1 cellular context compared by ENCODE assay signal in the genomic region with DNA sequence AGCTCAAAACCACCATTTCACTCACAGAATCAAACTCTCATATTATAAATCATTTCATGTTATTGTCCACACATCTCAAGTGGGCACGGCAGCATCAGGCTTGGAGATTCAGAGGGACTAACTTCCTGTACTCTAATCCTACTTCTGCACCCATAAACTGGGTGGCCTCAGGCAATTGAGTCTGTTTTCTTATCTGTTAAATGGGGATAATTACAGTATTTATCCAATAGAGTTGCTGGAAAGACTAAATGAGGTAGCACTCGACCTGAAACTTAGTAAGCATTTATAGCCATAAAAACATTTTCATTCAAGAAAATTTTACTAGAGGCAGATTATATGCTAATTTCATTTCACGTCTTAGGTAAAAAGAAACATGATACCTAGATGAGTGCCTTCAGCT.
TF ChIP-seq lines count a peak whose summit lies in the region.

No MANE protein-coding gene starts in this region.

TF ChIP-seq in HEK293, 187 proteins besides CTCF, POLR2A, EP300 and RAD21 (continued from another document and continues in another):
- TF ChIP-seq, protein P1, sequence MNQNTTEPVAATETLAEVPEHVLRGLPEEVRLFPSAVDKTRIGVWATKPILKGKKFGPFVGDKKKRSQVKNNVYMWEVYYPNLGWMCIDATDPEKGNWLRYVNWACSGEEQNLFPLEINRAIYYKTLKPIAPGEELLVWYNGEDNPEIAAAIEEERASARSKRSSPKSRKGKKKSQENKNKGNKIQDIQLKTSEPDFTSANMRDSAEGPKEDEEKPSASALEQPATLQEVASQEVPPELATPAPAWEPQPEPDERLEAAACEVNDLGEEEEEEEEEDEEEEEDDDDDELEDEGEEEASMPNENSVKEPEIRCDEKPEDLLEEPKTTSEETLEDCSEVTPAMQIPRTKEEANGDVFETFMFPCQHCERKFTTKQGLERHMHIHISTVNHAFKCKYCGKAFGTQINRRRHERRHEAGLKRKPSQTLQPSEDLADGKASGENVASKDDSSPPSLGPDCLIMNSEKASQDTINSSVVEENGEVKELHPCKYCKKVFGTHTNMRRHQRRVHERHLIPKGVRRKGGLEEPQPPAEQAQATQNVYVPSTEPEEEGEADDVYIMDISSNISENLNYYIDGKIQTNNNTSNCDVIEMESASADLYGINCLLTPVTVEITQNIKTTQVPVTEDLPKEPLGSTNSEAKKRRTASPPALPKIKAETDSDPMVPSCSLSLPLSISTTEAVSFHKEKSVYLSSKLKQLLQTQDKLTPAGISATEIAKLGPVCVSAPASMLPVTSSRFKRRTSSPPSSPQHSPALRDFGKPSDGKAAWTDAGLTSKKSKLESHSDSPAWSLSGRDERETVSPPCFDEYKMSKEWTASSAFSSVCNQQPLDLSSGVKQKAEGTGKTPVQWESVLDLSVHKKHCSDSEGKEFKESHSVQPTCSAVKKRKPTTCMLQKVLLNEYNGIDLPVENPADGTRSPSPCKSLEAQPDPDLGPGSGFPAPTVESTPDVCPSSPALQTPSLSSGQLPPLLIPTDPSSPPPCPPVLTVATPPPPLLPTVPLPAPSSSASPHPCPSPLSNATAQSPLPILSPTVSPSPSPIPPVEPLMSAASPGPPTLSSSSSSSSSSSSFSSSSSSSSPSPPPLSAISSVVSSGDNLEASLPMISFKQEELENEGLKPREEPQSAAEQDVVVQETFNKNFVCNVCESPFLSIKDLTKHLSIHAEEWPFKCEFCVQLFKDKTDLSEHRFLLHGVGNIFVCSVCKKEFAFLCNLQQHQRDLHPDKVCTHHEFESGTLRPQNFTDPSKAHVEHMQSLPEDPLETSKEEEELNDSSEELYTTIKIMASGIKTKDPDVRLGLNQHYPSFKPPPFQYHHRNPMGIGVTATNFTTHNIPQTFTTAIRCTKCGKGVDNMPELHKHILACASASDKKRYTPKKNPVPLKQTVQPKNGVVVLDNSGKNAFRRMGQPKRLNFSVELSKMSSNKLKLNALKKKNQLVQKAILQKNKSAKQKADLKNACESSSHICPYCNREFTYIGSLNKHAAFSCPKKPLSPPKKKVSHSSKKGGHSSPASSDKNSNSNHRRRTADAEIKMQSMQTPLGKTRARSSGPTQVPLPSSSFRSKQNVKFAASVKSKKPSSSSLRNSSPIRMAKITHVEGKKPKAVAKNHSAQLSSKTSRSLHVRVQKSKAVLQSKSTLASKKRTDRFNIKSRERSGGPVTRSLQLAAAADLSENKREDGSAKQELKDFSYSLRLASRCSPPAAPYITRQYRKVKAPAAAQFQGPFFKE (tag by site-specific recombination; IDR thresholded peaks at IDR 0.05; ENCODE audit: borderline replicate concordance), result no peak
- TF ChIP-seq, protein P2, sequence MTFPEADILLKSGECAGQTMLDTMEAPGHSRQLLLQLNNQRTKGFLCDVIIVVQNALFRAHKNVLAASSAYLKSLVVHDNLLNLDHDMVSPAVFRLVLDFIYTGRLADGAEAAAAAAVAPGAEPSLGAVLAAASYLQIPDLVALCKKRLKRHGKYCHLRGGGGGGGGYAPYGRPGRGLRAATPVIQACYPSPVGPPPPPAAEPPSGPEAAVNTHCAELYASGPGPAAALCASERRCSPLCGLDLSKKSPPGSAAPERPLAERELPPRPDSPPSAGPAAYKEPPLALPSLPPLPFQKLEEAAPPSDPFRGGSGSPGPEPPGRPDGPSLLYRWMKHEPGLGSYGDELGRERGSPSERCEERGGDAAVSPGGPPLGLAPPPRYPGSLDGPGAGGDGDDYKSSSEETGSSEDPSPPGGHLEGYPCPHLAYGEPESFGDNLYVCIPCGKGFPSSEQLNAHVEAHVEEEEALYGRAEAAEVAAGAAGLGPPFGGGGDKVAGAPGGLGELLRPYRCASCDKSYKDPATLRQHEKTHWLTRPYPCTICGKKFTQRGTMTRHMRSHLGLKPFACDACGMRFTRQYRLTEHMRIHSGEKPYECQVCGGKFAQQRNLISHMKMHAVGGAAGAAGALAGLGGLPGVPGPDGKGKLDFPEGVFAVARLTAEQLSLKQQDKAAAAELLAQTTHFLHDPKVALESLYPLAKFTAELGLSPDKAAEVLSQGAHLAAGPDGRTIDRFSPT (tag by site-specific recombination; IDR thresholded peaks at IDR 0.05), result peak; percentile 34; the same call in 1 of the 2 replicates
- TF ChIP-seq ZNF777 (tag by site-specific recombination; IDR thresholded peaks at IDR 0.05; ENCODE audit: borderline replicate concordance) (no peak), SP7 (tag by site-specific recombination; IDR thresholded peaks at IDR 0.05) (peak; percentile 84), PRDM6 (tag by site-specific recombination; IDR thresholded peaks at IDR 0.05) (peak; percentile 90), ZNF664 (tag by site-specific recombination; IDR thresholded peaks at IDR 0.05) (peak; percentile 64; the same call in 1 of the 2 replicates), ZNF133 (tag by site-specific recombination; IDR thresholded peaks at IDR 0.05) (no peak), HOXC10 (CRISPR knock-in tag; IDR thresholded peaks at IDR 0.05) (no peak), GFI1B (tag by site-specific recombination; IDR thresholded peaks at IDR 0.05) (no peak), ZNF221 (tag by site-specific recombination; IDR thresholded peaks at IDR 0.05; ENCODE audit: borderline replicate concordance) (no peak), ZNF311 (tag by site-specific recombination; IDR thresholded peaks at IDR 0.05; ENCODE audit: borderline replicate concordance) (no peak), TRIM28 (IDR thresholded peaks at IDR 0.05; ENCODE audit: borderline replicate concordance, low read length) (no peak), ZNF140 (tag by site-specific recombination; IDR thresholded peaks at IDR 0.05) (no peak), EGR2 (tag by site-specific recombination; IDR thresholded peaks at IDR 0.05; ENCODE audit: low read depth) (no peak), ZNF146 (tag by site-specific recombination; IDR thresholded peaks at IDR 0.05) (no peak), ZNF280D (tag by site-specific recombination; IDR thresholded peaks at IDR 0.05) (no peak), ZNF37A (tag by site-specific recombination; IDR thresholded peaks at IDR 0.05) (no peak), ZNF121 (tag by site-specific recombination; IDR thresholded peaks at IDR 0.05) (no peak), ZNF394 (tag by site-specific recombination; IDR thresholded peaks at IDR 0.05; ENCODE audit: borderline replicate concordance) (no peak), ZNF792 (tag by site-specific recombination; IDR thresholded peaks at IDR 0.05) (no peak), ZNF510 (tag by site-specific recombination; IDR thresholded peaks at IDR 0.05; ENCODE audit: insufficient replicate concordance) (no peak), GLIS2 (tag by site-specific recombination; IDR thresholded peaks at IDR 0.05) (no peak), ZNF560 (tag by site-specific recombination; IDR thresholded peaks at IDR 0.05; ENCODE audit: borderline replicate concordance) (no peak), TSHZ1 (tag by site-specific recombination; IDR thresholded peaks at IDR 0.05; ENCODE audit: borderline replicate concordance) (no peak), ZBTB8A (tag by site-specific recombination; IDR thresholded peaks at IDR 0.05) (peak; percentile 14; the same call in 1 of the 2 replicates), ZFP41 (tag by site-specific recombination; IDR thresholded peaks at IDR 0.05; ENCODE audit: borderline replicate concordance) (no peak), ZNF155 (tag by site-specific recombination; IDR thresholded peaks at IDR 0.05) (no peak), MZF1 (tag by site-specific recombination; IDR thresholded peaks at IDR 0.05; ENCODE audit: borderline replicate concordance) (peak; percentile 53; the same call in 1 of the 2 replicates), ZNF561 (tag by site-specific recombination; IDR thresholded peaks at IDR 0.05; ENCODE audit: borderline replicate concordance) (no peak)
- TF ChIP-seq, protein P3, sequence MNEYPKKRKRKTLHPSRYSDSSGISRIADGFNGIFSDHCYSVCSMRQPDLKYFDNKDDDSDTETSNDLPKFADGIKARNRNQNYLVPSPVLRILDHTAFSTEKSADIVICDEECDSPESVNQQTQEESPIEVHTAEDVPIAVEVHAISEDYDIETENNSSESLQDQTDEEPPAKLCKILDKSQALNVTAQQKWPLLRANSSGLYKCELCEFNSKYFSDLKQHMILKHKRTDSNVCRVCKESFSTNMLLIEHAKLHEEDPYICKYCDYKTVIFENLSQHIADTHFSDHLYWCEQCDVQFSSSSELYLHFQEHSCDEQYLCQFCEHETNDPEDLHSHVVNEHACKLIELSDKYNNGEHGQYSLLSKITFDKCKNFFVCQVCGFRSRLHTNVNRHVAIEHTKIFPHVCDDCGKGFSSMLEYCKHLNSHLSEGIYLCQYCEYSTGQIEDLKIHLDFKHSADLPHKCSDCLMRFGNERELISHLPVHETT (tag by site-specific recombination; IDR thresholded peaks at IDR 0.05), result no peak
- TF ChIP-seq, protein P4, sequence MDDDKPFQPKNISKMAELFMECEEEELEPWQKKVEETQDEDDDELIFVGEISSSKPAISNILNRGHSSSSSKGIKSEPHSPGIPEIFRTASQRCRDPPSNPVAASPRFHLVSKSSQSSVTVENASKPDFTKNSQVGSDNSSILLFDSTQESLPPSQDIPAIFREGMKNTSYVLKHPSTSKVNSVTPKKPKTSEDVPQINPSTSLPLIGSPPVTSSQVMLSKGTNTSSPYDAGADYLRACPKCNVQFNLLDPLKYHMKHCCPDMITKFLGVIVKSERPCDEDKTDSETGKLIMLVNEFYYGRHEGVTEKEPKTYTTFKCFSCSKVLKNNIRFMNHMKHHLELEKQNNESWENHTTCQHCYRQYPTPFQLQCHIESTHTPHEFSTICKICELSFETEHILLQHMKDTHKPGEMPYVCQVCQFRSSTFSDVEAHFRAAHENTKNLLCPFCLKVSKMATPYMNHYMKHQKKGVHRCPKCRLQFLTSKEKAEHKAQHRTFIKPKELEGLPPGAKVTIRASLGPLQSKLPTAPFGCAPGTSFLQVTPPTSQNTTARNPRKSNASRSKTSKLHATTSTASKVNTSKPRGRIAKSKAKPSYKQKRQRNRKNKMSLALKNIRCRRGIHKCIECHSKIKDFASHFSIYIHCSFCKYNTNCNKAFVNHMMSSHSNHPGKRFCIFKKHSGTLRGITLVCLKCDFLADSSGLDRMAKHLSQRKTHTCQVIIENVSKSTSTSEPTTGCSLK (tag by site-specific recombination; IDR thresholded peaks at IDR 0.05), result no peak
